ENCODE assay signal across 31 cellular contexts in the genomic region with DNA sequence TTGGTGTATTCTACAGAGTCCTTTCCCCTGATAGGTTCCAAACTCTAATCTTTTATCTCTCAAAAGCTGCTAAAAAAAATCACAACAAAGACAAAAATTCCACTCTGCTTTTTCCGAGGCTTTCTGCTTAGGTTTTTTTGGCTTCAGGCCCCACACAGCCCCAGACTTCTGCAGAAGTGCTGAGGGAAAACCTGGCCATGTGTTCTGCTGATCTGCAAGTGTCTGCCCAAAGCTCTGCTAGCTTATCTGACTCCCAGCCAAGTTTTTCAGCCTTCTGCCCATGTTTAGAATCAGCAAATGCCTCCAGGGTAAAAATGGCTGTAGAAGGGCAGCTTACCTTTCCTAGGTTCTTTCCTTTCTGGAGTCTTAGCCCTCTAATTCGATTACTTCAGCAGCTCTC. TPM values are rescaled to one million over a fixed set of nuclear protein-coding genes. Genes with fewer than 3 reads are reported as not detected.
"Had no signal": no experiment of that assay in that cellular context is flagged by ENCODE, and none has a peak within 500 bp of the region (broad histone marks: within the 10 kb centered on the region; RNA-seq: fewer than 3 reads in every experiment).

No MANE protein-coding gene starts in this region.

- H3K4me3 Mint-ChIP-seq: activated CD4-positive, alpha-beta memory T cell treated with anti-CD3 and anti-CD28 coated beads, Interleukin-2, amount 10 ng/mL, durations not matched to agents 7 days and 5 days; activated CD4-positive, alpha-beta T cell treated with anti-CD3 and anti-CD28 coated beads, Interleukin-2, amount 10 ng/mL, durations not matched to agents 7 days and 5 days; activated naive CD8-positive, alpha-beta T cell treated with anti-CD3 and anti-CD28 coated beads, Interleukin-2, amount 50 U/mL, for 24 hours; activated T-cell treated with anti-CD3 and anti-CD28 coated beads, Interleukin-2, amount 50 U/mL, for 24 hours; activated T-helper 17 cell treated with anti-CD3 and anti-CD28 coated beads, Interleukin-2, amount 50 U/mL, for 72 hours; central memory CD8-positive, alpha-beta T cell; naive B cell; nephron progenitor cell; stimulated activated memory B cell treated with anti-CD40 and anti-IgM and Interleukin-4, amounts not matched to agents 10 μg/mL and 1 μg/mL and 100 μg/mL, for 72 hours; stimulated activated naive CD8-positive, alpha-beta T cell treated with anti-CD3 and anti-CD28 coated beads, Interleukin-15, amount 100 ng/mL, for 72 hours; WTC11 had no signal

- H3K27ac ChIP-seq: breast epithelium, epithelial cell of prostate, esophagus squamous epithelium, neutrophil, pancreas, prostate gland, tibial artery had no signal

- H3K27ac Mint-ChIP-seq: activated CD4-positive, alpha-beta memory T cell treated with anti-CD3 and anti-CD28 coated beads, Interleukin-2, amount 10 ng/mL, durations not matched to agents 7 days and 5 days; activated CD4-positive, alpha-beta T cell treated with anti-CD3 and anti-CD28 coated beads, Interleukin-2, amount 10 ng/mL, durations not matched to agents 7 days and 5 days; activated naive CD8-positive, alpha-beta T cell treated with anti-CD3 and anti-CD28 coated beads, Interleukin-2, amount 50 U/mL, for 24 hours; activated T-cell treated with anti-CD3 and anti-CD28 coated beads, Interleukin-2, amount 50 U/mL, for 24 hours; activated T-helper 17 cell treated with anti-CD3 and anti-CD28 coated beads, Interleukin-2, amount 50 U/mL, for 72 hours; naive B cell; nephron progenitor cell; stimulated activated memory B cell treated with anti-CD40 and anti-IgM and Interleukin-4, amounts not matched to agents 10 μg/mL and 1 μg/mL and 100 μg/mL, for 72 hours; stimulated activated naive CD8-positive, alpha-beta T cell treated with anti-CD3 and anti-CD28 coated beads, Interleukin-15, amount 100 ng/mL, for 72 hours; WTC11 had no signal

- ATAC-seq: activated naive CD8-positive, alpha-beta T cell treated with anti-CD3 and anti-CD28 coated beads, Interleukin-2, amount 50 U/mL, for 24 hours; activated T-helper 17 cell treated with anti-CD3 and anti-CD28 coated beads, Interleukin-2, amount 50 U/mL, for 72 hours; left ventricle myocardium superior; pancreas; stimulated activated memory B cell treated with anti-CD40 and anti-IgM and Interleukin-4, amounts not matched to agents 10 μg/mL and 1 μg/mL and 100 μg/mL, for 72 hours; stimulated activated naive CD8-positive, alpha-beta T cell treated with anti-CD3 and anti-CD28 coated beads, Interleukin-15, amount 100 ng/mL, for 72 hours; WTC11 had no signal

- DNase-seq: activated CD4-positive, alpha-beta memory T cell treated with anti-CD3 and anti-CD28 coated beads, Interleukin-2, amount 10 ng/mL, durations not matched to agents 7 days and 5 days; activated CD4-positive, alpha-beta T cell treated with anti-CD3 and anti-CD28 coated beads for 1 hour; activated CD4-positive, alpha-beta T cell treated with anti-CD3 and anti-CD28 coated beads, Interleukin-2, amount 10 ng/mL, durations not matched to agents 7 days and 5 days; activated CD8-positive, alpha-beta memory T cell treated with anti-CD3 and anti-CD28 coated beads, Interleukin-2, amount 50 U/mL, for 48 hours; activated gamma-delta T cell treated with Interleukin-2 at 50 U/mL for 16 hours; activated naive CD4-positive, alpha-beta T cell treated with anti-CD3 and anti-CD28 coated beads, Interleukin-2, amount 50 U/mL, for 16 hours; activated naive CD8-positive, alpha-beta T cell treated with anti-CD3 and anti-CD28 coated beads, Interleukin-2, amount 50 U/mL, for 24 hours; activated T-cell treated with anti-CD3 and anti-CD28 coated beads, Interleukin-2, amount 50 U/mL, for 24 hours; effector CD8-positive, alpha-beta T cell; esophagus squamous epithelium; foreskin melanocyte; left ventricle myocardium superior; naive B cell; nephron progenitor cell; pancreas; stimulated activated CD4-positive, alpha-beta T cell treated with anti-CD3 and anti-CD28 coated beads, Interleukin-1b, Interleukin-23, amount 100 ng/mL, for 48 hours; stimulated activated CD4-positive, alpha-beta T cell treated with anti-CD3 and anti-CD28 coated beads, Interleukin-4, amount 100 ng/mL, for 4 hours; stimulated activated CD8-positive, alpha-beta memory T cell treated with anti-CD3 and anti-CD28 coated beads, Interleukin-4, amount 100 ng/mL, for 48 hours; stimulated activated naive CD8-positive, alpha-beta T cell treated with anti-CD3 and anti-CD28 coated beads, Interleukin-15, amount 100 ng/mL, for 72 hours; substantia nigra; T-helper 2 cell; tibial artery had no signal

- H3K4me1 Mint-ChIP-seq: activated CD4-positive, alpha-beta memory T cell treated with anti-CD3 and anti-CD28 coated beads, Interleukin-2, amount 10 ng/mL, durations not matched to agents 7 days and 5 days; activated CD4-positive, alpha-beta T cell treated with anti-CD3 and anti-CD28 coated beads, Interleukin-2, amount 10 ng/mL, durations not matched to agents 7 days and 5 days; activated naive CD8-positive, alpha-beta T cell treated with anti-CD3 and anti-CD28 coated beads, Interleukin-2, amount 50 U/mL, for 24 hours; activated T-helper 17 cell treated with anti-CD3 and anti-CD28 coated beads, Interleukin-2, amount 50 U/mL, for 72 hours; central memory CD8-positive, alpha-beta T cell; nephron progenitor cell; stimulated activated memory B cell treated with anti-CD40 and anti-IgM and Interleukin-4, amounts not matched to agents 10 μg/mL and 1 μg/mL and 100 μg/mL, for 72 hours; stimulated activated naive CD8-positive, alpha-beta T cell treated with anti-CD3 and anti-CD28 coated beads, Interleukin-15, amount 100 ng/mL, for 72 hours had no signal

RNA-seq across cellular contexts. Expression of a gene that starts 28.4 kb away (rescaled TPM):
- total RNA-seq: smooth muscle cell had no signal
